Comparison of ENCODE assay signal across 8 cellular contexts in the genomic region with DNA sequence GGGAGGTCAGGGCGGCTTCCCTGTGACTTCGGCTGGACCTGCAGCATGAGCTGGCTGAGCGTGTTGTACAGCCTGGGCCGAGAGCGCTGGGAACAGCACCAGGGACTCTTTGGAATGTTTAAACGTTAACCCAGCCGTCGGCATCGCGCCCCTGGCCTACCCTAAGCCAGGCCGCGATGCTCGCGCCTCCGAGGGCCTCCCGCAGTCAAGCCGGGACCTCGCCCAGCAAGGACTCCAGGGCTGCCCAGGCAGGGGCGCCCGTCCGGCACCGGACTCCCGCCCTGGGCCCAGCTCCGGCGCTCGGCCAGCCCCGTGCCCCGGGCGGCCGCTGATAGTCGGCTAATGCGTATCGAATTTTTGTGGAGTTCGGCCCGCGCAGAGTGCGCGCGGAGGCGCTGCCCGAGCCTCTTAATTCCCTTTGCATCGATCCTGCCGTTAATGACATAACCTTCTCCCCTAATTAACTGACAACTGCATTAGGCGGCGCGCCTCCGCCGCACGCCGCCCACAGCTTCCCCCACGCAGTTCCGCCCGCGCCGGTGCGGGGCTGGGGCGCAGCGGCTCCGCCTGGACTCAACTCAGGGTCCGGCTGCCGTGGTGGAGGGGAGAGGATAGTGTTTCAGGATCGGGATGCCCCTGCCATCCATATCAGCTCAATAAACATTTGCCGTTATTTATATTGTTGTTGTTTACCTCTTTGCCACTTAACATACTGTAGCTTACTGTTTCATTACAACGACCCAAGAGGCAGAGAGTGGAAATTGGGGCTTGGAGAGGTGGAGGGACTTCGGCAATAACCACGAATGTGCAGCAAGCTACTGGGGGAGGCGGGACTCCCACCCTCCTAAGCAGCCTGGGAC. TPM values are rescaled to one million over a fixed set of nuclear protein-coding genes. Genes with fewer than 3 reads are reported as not detected.
A peak's percentile ranks its signal among the peaks of the same experiment; 100 is the strongest.
DNase-seq lines count a peak whose midpoint lies in the region; ATAC-seq and TF ChIP-seq lines count a peak whose summit lies in the region.

No MANE protein-coding gene starts in this region.

- H3K27me3 ChIP-seq in CD4-positive, alpha-beta T cell (ENCODE audit: control insufficient read depth, insufficient read depth, low read length) = peaks cover 39% of the 10 kb centered on the region
- peaks cover 13% of the 10 kb centered on the region for H3K27me3 ChIP-seq in brain microvascular endothelial cell (replicated peaks)
- no peaks in the 10 kb centered on the region for H3K27me3 ChIP-seq in smooth muscle cell (ENCODE audit: low read depth)

- H3K4me3 Mint-ChIP-seq in CD4-positive, alpha-beta T cell = peak overlapping the region; percentile 74
- H3K4me3 Mint-ChIP-seq in IgD-negative memory B cell = peak overlapping the region; percentile 3 to 92 (median 79)
- H3K4me3 Mint-ChIP-seq in activated T-helper 2 cell treated with anti-CD3 and anti-CD28 coated beads, Interferon-gamma antibody, Interleukin-2, Interleukin-4, amounts not matched to agents 10 μg/mL and 5 μg/mL and 100 μg/mL, durations not matched to agents 14 hours and 24 hours and 36 hours (ENCODE audit: low read depth) = no peak overlapping the region

- peaks cover 67% of the 10 kb centered on the region for H3K27me3 Mint-ChIP-seq in CD4-positive, alpha-beta T cell
- H3K27me3 Mint-ChIP-seq in IgD-negative memory B cell = peaks cover 41% of the 10 kb centered on the region
- H3K27me3 Mint-ChIP-seq in activated T-helper 2 cell treated with anti-CD3 and anti-CD28 coated beads, Interferon-gamma antibody, Interleukin-2, Interleukin-4, amounts not matched to agents 10 μg/mL and 5 μg/mL and 100 μg/mL, durations not matched to agents 14 hours and 24 hours and 36 hours (ENCODE audit: low read depth) = peaks cover 44% of the 10 kb centered on the region

- in situ Hi-C loops in brain microvascular endothelial cell (cut with HindIII; ENCODE audit: low pct_ligation_motif_present, low sequenced_read_pairs) = no loop called here

- intact Hi-C loops in CD4-positive, alpha-beta T cell (cut with DNase I, micrococcal nuclease) = no loop called here
- intact Hi-C loops in activated T-helper 2 cell treated with anti-CD3 and anti-CD28 coated beads, Interferon-gamma antibody, Interleukin-2, Interleukin-4, amounts not matched to agents 10 μg/mL and 5 μg/mL and 100 μg/mL, durations not matched to agents 14 hours and 24 hours and 36 hours (cut with micrococcal nuclease) = no loop called here

- peak overlapping the region; percentile 96 for H3K4me2 ChIP-seq in smooth muscle cell

- POLR2A ChIA-PET in CD4-positive, alpha-beta T cell (lab: Charles Lee) = no interaction called here

- peaks cover 22% of the 10 kb centered on the region for H3K4me1 ChIP-seq in smooth muscle cell (ENCODE audit: low read depth)

- no peak for TF ChIP-seq CTCF in CD4-positive, alpha-beta T cell (IDR thresholded peaks at IDR 0.05)
- TF ChIP-seq CTCF in brain microvascular endothelial cell (IDR thresholded peaks at IDR 0.05; ENCODE audit: low read depth, low read length, missing control alignments) (no peak), smooth muscle cell (IDR thresholded peaks at IDR 0.05; ENCODE audit: borderline replicate concordance, insufficient read depth, poor library complexity, severe bottlenecking) (no peak)

- no peaks in the 10 kb centered on the region for H3K9me3 Mint-ChIP-seq in CD4-positive, alpha-beta T cell
- H3K9me3 Mint-ChIP-seq in IgD-negative memory B cell = peaks cover 0 to 2% (median 0%) of the 10 kb centered on the region in 3 donors
- H3K9me3 Mint-ChIP-seq in activated T-helper 2 cell treated with anti-CD3 and anti-CD28 coated beads, Interferon-gamma antibody, Interleukin-2, Interleukin-4, amounts not matched to agents 10 μg/mL and 5 μg/mL and 100 μg/mL, durations not matched to agents 14 hours and 24 hours and 36 hours = no peaks in the 10 kb centered on the region

- H3K9ac ChIP-seq in smooth muscle cell (ENCODE audit: low read depth) = peak overlapping the region; percentile 27

- 7% methylated on average over 61 of the region's 67 CpGs for WGBS in smooth muscle cell (ENCODE audit: low lambda C conversion rate)

- H3F3A ChIP-seq in smooth muscle cell (ENCODE audit: low read depth) = no peaks in the 10 kb centered on the region

- no peak overlapping the region for H3K27ac ChIP-seq in CD4-positive, alpha-beta T cell (ENCODE audit: low read depth, low read length)
- H3K27ac ChIP-seq in brain microvascular endothelial cell = no peak overlapping the region
- no peak overlapping the region for H3K27ac ChIP-seq in smooth muscle cell (ENCODE audit: low read depth)

- H2AFZ ChIP-seq in smooth muscle cell (ENCODE audit: low read depth) = peak overlapping the region; percentile 90

- no peaks in the 10 kb centered on the region for H3K79me2 ChIP-seq in smooth muscle cell (ENCODE audit: low read depth)

- no peaks in the 10 kb centered on the region for H4K20me1 ChIP-seq in smooth muscle cell (ENCODE audit: low read depth)

- peaks cover 17% of the 10 kb centered on the region for H3K4me1 Mint-ChIP-seq in CD4-positive, alpha-beta T cell (ENCODE audit: low read depth)
- peaks cover 11 to 13% (median 13%) of the 10 kb centered on the region in 3 donors for H3K4me1 Mint-ChIP-seq in IgD-negative memory B cell
- H3K4me1 Mint-ChIP-seq in activated T-helper 2 cell treated with anti-CD3 and anti-CD28 coated beads, Interferon-gamma antibody, Interleukin-2, Interleukin-4, amounts not matched to agents 10 μg/mL and 5 μg/mL and 100 μg/mL, durations not matched to agents 14 hours and 24 hours and 36 hours (ENCODE audit: low read depth) = peaks cover 11% of the 10 kb centered on the region

- peak in 1 of 10 experiments; percentile 3 for DNase-seq in CD4-positive, alpha-beta T cell
- no peak for DNase-seq in brain microvascular endothelial cell
- peak; percentile 75 for DNase-seq in islet precursor cell
- no peak for DNase-seq in smooth muscle cell (lab: John Stamatoyannopoulos, UW; ENCODE audit: unreplicated experiment)
- DNase-seq in activated CD4-positive, alpha-beta T cell treated with anti-CD3 and anti-CD28 coated beads for 1 hour = no peak
- no peak for DNase-seq in effector CD4-positive, alpha-beta T cell
- no peak for DNase-seq in activated T-helper 2 cell treated with anti-CD3 and anti-CD28 coated beads, Interferon-gamma antibody, Interleukin-2, Interleukin-4, amounts not matched to agents 10 μg/mL and 5 μg/mL and 100 μg/mL, durations not matched to agents 14 hours and 24 hours and 36 hours (ENCODE audit: low spot score)

- no peaks in the 10 kb centered on the region for H3K36me3 ChIP-seq in brain microvascular endothelial cell (replicated peaks)
- H3K36me3 ChIP-seq in smooth muscle cell (ENCODE audit: low read depth) = no peaks in the 10 kb centered on the region

- H3K4me3 ChIP-seq in brain microvascular endothelial cell (ENCODE audit: low read depth, low read length) = peak overlapping the region; percentile 52
- peak overlapping the region; percentile 51 for H3K4me3 ChIP-seq in smooth muscle cell

- H3K9me3 ChIP-seq in CD4-positive, alpha-beta T cell (ENCODE audit: control insufficient read depth, low read length) = no peaks in the 10 kb centered on the region
- H3K9me3 ChIP-seq in smooth muscle cell (replicated peaks; ENCODE audit: low read depth) = no peaks in the 10 kb centered on the region

- CTCF ChIA-PET in CD4-positive, alpha-beta T cell (lab: Charles Lee) = no interaction called here

- H3K27ac Mint-ChIP-seq in CD4-positive, alpha-beta T cell = no peak overlapping the region
- no peak overlapping the region for H3K27ac Mint-ChIP-seq in IgD-negative memory B cell
- no peak overlapping the region for H3K27ac Mint-ChIP-seq in activated T-helper 2 cell treated with anti-CD3 and anti-CD28 coated beads, Interferon-gamma antibody, Interleukin-2, Interleukin-4, amounts not matched to agents 10 μg/mL and 5 μg/mL and 100 μg/mL, durations not matched to agents 14 hours and 24 hours and 36 hours

- ATAC-seq in CD4-positive, alpha-beta T cell (ENCODE audit: poor library complexity) = peak; percentile 29

- H3K36me3 Mint-ChIP-seq in CD4-positive, alpha-beta T cell (ENCODE audit: low read depth) = no peaks in the 10 kb centered on the region
- H3K36me3 Mint-ChIP-seq in IgD-negative memory B cell = no peaks in the 10 kb centered on the region
- no peaks in the 10 kb centered on the region for H3K36me3 Mint-ChIP-seq in activated T-helper 2 cell treated with anti-CD3 and anti-CD28 coated beads, Interferon-gamma antibody, Interleukin-2, Interleukin-4, amounts not matched to agents 10 μg/mL and 5 μg/mL and 100 μg/mL, durations not matched to agents 14 hours and 24 hours and 36 hours (ENCODE audit: low read depth)

RNA-seq across cellular contexts. Expression of gene CDC23, which starts 28.8 kb away (rescaled TPM):
- total RNA-seq in CD4-positive, alpha-beta T cell = 10 to 100 TPM; 14.2 to 15.6 TPM
- 16.1 TPM for polyA plus RNA-seq in IgD-negative memory B cell
- 37.2 and 61.0 TPM in 2 replicates for total RNA-seq in smooth muscle cell
- polyA plus RNA-seq in smooth muscle cell = 39.5 and 43.5 TPM in 2 replicates
- total RNA-seq in activated T-helper 2 cell treated with anti-CD3 and anti-CD28 coated beads, Interferon-gamma antibody, Interleukin-2, Interleukin-4, amounts not matched to agents 10 μg/mL and 5 μg/mL and 100 μg/mL, durations not matched to agents 14 hours and 24 hours and 36 hours = 41.5 and 45.8 TPM in 2 replicates

RNA-seq across cellular contexts. Expression of gene GFRA3, which starts 32.5 kb away (rescaled TPM):
- total RNA-seq in CD4-positive, alpha-beta T cell = not detected
- not detected for polyA plus RNA-seq in IgD-negative memory B cell
- total RNA-seq in smooth muscle cell = 0.36 TPM in 1 of 2 replicates, not detected in the other
- 0.09 and 2.7 TPM in 2 replicates for polyA plus RNA-seq in smooth muscle cell
- total RNA-seq in activated T-helper 2 cell treated with anti-CD3 and anti-CD28 coated beads, Interferon-gamma antibody, Interleukin-2, Interleukin-4, amounts not matched to agents 10 μg/mL and 5 μg/mL and 100 μg/mL, durations not matched to agents 14 hours and 24 hours and 36 hours = 0.16 and 0.32 TPM in 2 replicates
